Comparison of ENCODE assay signal across 29 cellular contexts in the genomic region with DNA sequence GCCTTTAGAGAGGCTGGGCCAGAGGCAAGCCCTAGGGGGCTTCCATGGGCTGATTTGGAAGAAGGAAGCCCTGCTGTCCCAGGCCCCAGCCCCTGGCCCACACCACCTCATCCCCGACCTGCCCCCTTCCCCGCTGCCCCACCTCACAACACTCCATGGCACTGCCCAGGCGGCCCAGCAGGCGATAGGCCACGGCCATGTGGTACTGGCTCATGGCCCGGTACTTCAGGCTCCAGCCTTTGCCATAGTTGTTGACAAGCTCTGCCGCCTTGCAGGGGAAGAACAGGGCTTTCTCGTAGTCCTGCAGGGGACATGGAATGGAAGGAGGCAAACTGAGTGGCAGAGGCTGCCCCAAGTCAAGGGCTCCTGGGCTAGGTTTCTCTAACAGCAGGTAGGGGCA. TPM values are rescaled to one million over a fixed set of nuclear protein-coding genes. Genes with fewer than 3 reads are reported as not detected.
DNase-seq lines count a peak whose midpoint lies in the region; ATAC-seq and TF ChIP-seq lines count a peak whose summit lies in the region.
"Had no signal": no experiment of that assay in that cellular context is flagged by ENCODE, and none has a peak within 500 bp of the region (broad histone marks: within the 10 kb centered on the region; RNA-seq: fewer than 3 reads in every experiment).

No MANE protein-coding gene starts in this region.

- no peaks in the 10 kb centered on the region for H3K4me1 ChIP-seq in upper lobe of right lung
- H3K4me1 ChIP-seq: breast epithelium, Caco-2, parathyroid adenoma, SJCRH30 had no signal

- TF ChIP-seq CTCF in upper lobe of right lung (IDR thresholded peaks at IDR 0.05), result no peak

- H3K27me3 ChIP-seq in upper lobe of right lung, result no peaks in the 10 kb centered on the region
- H3K27me3 ChIP-seq: BLaER1 treated with 17β-estradiol and CSF1 and Interleukin-3, amounts not matched to agents 10 nM and 100 nM; breast epithelium; sigmoid colon; SJCRH30 had no signal

- intact Hi-C loops in left cardiac atrium (cut with DNase I), result no loop called here
- intact Hi-C loops in upper lobe of right lung (cut with DNase I), result no loop called here

- ATAC-seq in left cardiac atrium (peak; percentile 59 to 89), upper lobe of right lung (peak; percentile 19), GM19035 (IDR thresholded peaks at IDR 0.05; ENCODE audit: unreplicated experiment) (no peak)
- ATAC-seq: mucosa of descending colon had no signal

- H3K36me3 ChIP-seq in upper lobe of right lung, result no peaks in the 10 kb centered on the region
- H3K36me3 ChIP-seq: BLaER1 treated with 17β-estradiol and CSF1 and Interleukin-3, amounts not matched to agents 10 nM and 100 nM; breast epithelium; sigmoid colon had no signal

- H3K9me3 ChIP-seq in upper lobe of right lung, result no peaks in the 10 kb centered on the region
- H3K9me3 ChIP-seq: BLaER1 treated with 17β-estradiol and CSF1 and Interleukin-3, amounts not matched to agents 10 nM and 100 nM; breast epithelium; Caco-2; mucosa of descending colon; sigmoid colon; SJCRH30 had no signal

- no peak overlapping the region for H3K4me3 ChIP-seq in upper lobe of right lung
- H3K4me3 ChIP-seq: BLaER1 treated with 17β-estradiol and CSF1 and Interleukin-3, amounts not matched to agents 10 nM and 100 nM; breast epithelium; coronary artery; lung; mucosa of descending colon; sigmoid colon; SJCRH30 had no signal

- DNase-seq in cerebellar cortex (ENCODE audit: low spot score) (peak; percentile 75), left cardiac atrium (no peak), nucleus accumbens (lab: John Stamatoyannopoulos, UW) (peak in 39 of 56 donors; percentile 5 to 70 (median 29)), upper lobe of right lung (no peak), GM19240 (ENCODE audit: insufficient read length, low spot score) (no peak), NCI-H1436 treated with DMSO at 0.1 percent for 48 hours (lab: John Stamatoyannopoulos, UW) (no peak)
- DNase-seq: activated CD4-positive, alpha-beta T cell treated with anti-CD3 and anti-CD28 coated beads, Interleukin-2, amount 10 ng/mL, durations not matched to agents 24 days and 14 days; amniotic stem cell; Caco-2; effector memory CD4-positive, alpha-beta T cell; HCEC 1CT; IMR-90; mucosa of descending colon; MV-4-11; NCI-H2107; sigmoid colon; SJCRH30; stimulated activated CD4-positive, alpha-beta T cell treated with anti-CD3 and anti-CD28 coated beads, Interleukin-4, amount 100 ng/mL, for 1 hour; T-helper 9 cell; trophoblast cell had no signal

- H3K27ac ChIP-seq in upper lobe of right lung, result no peak overlapping the region
- H3K27ac ChIP-seq: BLaER1 treated with 17β-estradiol and CSF1 and Interleukin-3, amounts not matched to agents 10 nM and 100 nM; breast epithelium; coronary artery; epithelial cell of prostate; parathyroid adenoma; sigmoid colon; SJCRH30; VCaP had no signal

RNA-seq across cellular contexts. Expression of a gene that starts 6.4 kb away (rescaled TPM):
- not detected for total RNA-seq in left cardiac atrium
- 0.64 TPM for total RNA-seq in upper lobe of right lung
- total RNA-seq: glomerular endothelial cell, IMR-90 had no signal

RNA-seq across cellular contexts. Expression of a gene that starts 16.3 kb away (rescaled TPM):
- total RNA-seq in left cardiac atrium, result 100 to 1,000 TPM; 133 to 154 TPM
- total RNA-seq in upper lobe of right lung, result 79.4 TPM

RNA-seq across cellular contexts. Expression of a gene that starts 34.1 kb away (rescaled TPM):
- total RNA-seq in left cardiac atrium (10 to 100 TPM; 35.5 to 53.4 TPM), upper lobe of right lung (62.0 TPM)

Comparison
In these comparisons a context has a peak if more than half of its experiments do, and no peak if none do; other contexts are left out.
1. DNase-seq: peak in cerebellar cortex (single experiment) and nucleus accumbens (39 of 56); none in left cardiac atrium (single experiment), upper lobe of right lung (single experiment), GM19240 (single experiment) and NCI-H1436 treated with DMSO at 0.1 percent for 48 hours (single experiment).